Comparison of ENCODE assay signal across 8 cellular contexts in genomic region chr7:101814996-101815825, GRCh38. TPM values are rescaled to one million over a fixed set of nuclear protein-coding genes. Genes with fewer than 3 reads are reported as not detected.
A peak's percentile ranks its signal among the peaks of the same experiment; 100 is the strongest.
DNase-seq lines count a peak whose midpoint lies in the region; ATAC-seq, FAIRE-seq and TF ChIP-seq lines count a peak whose summit lies in the region.

No MANE protein-coding gene starts in this region.

- H3K4me1 ChIP-seq in A673 (ENCODE audit: insufficient read depth, low read length, poor library complexity, severe bottlenecking) (peaks cover 42% of the 10 kb centered on the region), rectal smooth muscle tissue (ENCODE audit: control insufficient read depth, insufficient read depth, low read length) (peaks cover 18% of the 10 kb centered on the region)

- FAIRE-seq in GM18507 (lab: Jason Lieb, UNC), result peak; percentile 31

- peaks cover 31% of the 10 kb centered on the region for H3K4me1 Mint-ChIP-seq in activated naive CD4-positive, alpha-beta T cell treated with anti-CD3 and anti-CD28 coated beads, Interleukin-2, amount 50 U/mL, for 24 hours

- no peaks in the 10 kb centered on the region for H3K9me3 ChIP-seq in A673 (ENCODE audit: low read depth, low read length, poor library complexity, severe bottlenecking)

- CTCF ChIA-PET in A673 (lab: Charles Lee), result no interaction called here

- peak overlapping the region; percentile 89 for H3K4me3 Mint-ChIP-seq in activated naive CD4-positive, alpha-beta T cell treated with anti-CD3 and anti-CD28 coated beads, Interleukin-2, amount 50 U/mL, for 24 hours

- POLR2A ChIA-PET in A673 (lab: Charles Lee; ENCODE audit: low non-redundant PET), result no interaction called here

- H3K27ac ChIP-seq in A673 (ENCODE audit: low read depth, low read length, poor library complexity, severe bottlenecking) (peak overlapping the region; percentile 77), rectal smooth muscle tissue (ENCODE audit: low read depth, low read length) (peak overlapping the region; percentile 61)

- ATAC-seq in HG03097 (IDR thresholded peaks at IDR 0.05; ENCODE audit: low FRiP score, unreplicated experiment) (peak; percentile 41), left ventricle myocardium superior (peak; percentile 67)

- H3K4me3 ChIP-seq in A673 (ENCODE audit: low read depth, low read length, poor library complexity, severe bottlenecking) (peak overlapping the region; percentile 66), rectal smooth muscle tissue (ENCODE audit: low read length) (peak overlapping the region; percentile 91)

- no peak; the same call in 1 of the 2 replicates for TF ChIP-seq CTCF in A673 (conservative IDR thresholded peaks at IDR 0.05; ENCODE audit: low read depth, low read length)

- BruUV-seq in A673 (replicated peaks; lab: Mats Ljungman, UMichigan), result no TSS peak

- no peaks in the 10 kb centered on the region for H3K36me3 Mint-ChIP-seq in activated naive CD4-positive, alpha-beta T cell treated with anti-CD3 and anti-CD28 coated beads, Interleukin-2, amount 50 U/mL, for 24 hours

- H3K36me3 ChIP-seq in A673 (ENCODE audit: insufficient read depth, low read length, poor library complexity, severe bottlenecking) (no peaks in the 10 kb centered on the region), rectal smooth muscle tissue (ENCODE audit: control insufficient read depth, insufficient read depth, low read length) (no peaks in the 10 kb centered on the region)

- no peaks in the 10 kb centered on the region for H3K27me3 Mint-ChIP-seq in activated naive CD4-positive, alpha-beta T cell treated with anti-CD3 and anti-CD28 coated beads, Interleukin-2, amount 50 U/mL, for 24 hours

- peak overlapping the region; percentile 87 for H3K27ac Mint-ChIP-seq in activated naive CD4-positive, alpha-beta T cell treated with anti-CD3 and anti-CD28 coated beads, Interleukin-2, amount 50 U/mL, for 24 hours

- no peak overlapping the region for H3K9ac ChIP-seq in rectal smooth muscle tissue (ENCODE audit: low read length)

- H3K27me3 ChIP-seq in A673 (replicated peaks; ENCODE audit: insufficient read depth, low read depth, low read length, poor library complexity) (no peaks in the 10 kb centered on the region), rectal smooth muscle tissue (ENCODE audit: control insufficient read depth, insufficient read depth, low read length) (no peaks in the 10 kb centered on the region)

- intact Hi-C loops in A673 (cut with micrococcal nuclease; ENCODE audit: unreplicated experiment), result loop anchor here (2.0 to 10.0 kb wide), 5 partner anchors 72 to 422 kb away; no protein-coding TSS in a partner anchor
- intact Hi-C loops in left ventricle myocardium superior (cut with micrococcal nuclease), result loop anchor here (10.0 kb wide), 1 partner anchor 70 kb away; no protein-coding TSS in a partner anchor

- DNase-seq in A673 (ENCODE audit: low spot score) (peak; percentile 61), GM18507 (ENCODE audit: extremely low spot score, insufficient read length, low read depth) (peak; percentile 53), RKO (ENCODE audit: low spot score) (peak; percentile 58), left ventricle myocardium superior (peak; percentile 73), superior temporal gyrus (ENCODE audit: extremely low spot score) (no peak)

- no peaks in the 10 kb centered on the region for H3K9me3 Mint-ChIP-seq in activated naive CD4-positive, alpha-beta T cell treated with anti-CD3 and anti-CD28 coated beads, Interleukin-2, amount 50 U/mL, for 24 hours

RNA-seq across cellular contexts. Expression of gene CUX1, which starts 2.2 kb away (rescaled TPM):
- total RNA-seq in A673 (2021) (49.4 and 53.1 TPM in 2 replicates), left ventricle myocardium superior (123 TPM)
